ENCODE assay signal across 20 cellular contexts in genomic region chr12:60398547-60398946, GRCh38.
DNase-seq lines count a peak whose midpoint lies in the region; ATAC-seq, FAIRE-seq and TF ChIP-seq lines count a peak whose summit lies in the region.
"Had no signal": no experiment of that assay in that cellular context is flagged by ENCODE, and none has a peak within 500 bp of the region (broad histone marks: within the 10 kb centered on the region; RNA-seq: fewer than 3 reads in every experiment).

No MANE protein-coding gene starts in this region.

- intact Hi-C loops in MCF 10A (cut with micrococcal nuclease) = no loop called here
- intact Hi-C loops in mammary epithelial cell (cut with micrococcal nuclease) = no loop called here

- H3K4me1 Mint-ChIP-seq in MCF 10A (ENCODE audit: insufficient read depth, unreplicated experiment) = peaks cover 12% of the 10 kb centered on the region
- H3K4me1 Mint-ChIP-seq: CD8-positive, alpha-beta memory T cell had no signal

- H2AFZ ChIP-seq in mammary epithelial cell (ENCODE audit: low read depth, low read length) = no peak overlapping the region

- H3K27ac ChIP-seq in mammary epithelial cell (ENCODE audit: insufficient read depth, low read depth, low read length) = no peak overlapping the region
- H3K27ac ChIP-seq: 22Rv1, BLaER1, HL-60 had no signal

- no peak for TF ChIP-seq CTCF in MCF 10A (IDR thresholded peaks at IDR 0.05; ENCODE audit: unreplicated experiment)
- TF ChIP-seq CTCF in mammary epithelial cell (conservative IDR thresholded peaks at IDR 0.05 in 1 of 2, IDR thresholded peaks at IDR 0.05 in 1 of 2; ENCODE audit: extremely low read depth in 1 of 2, insufficient read depth in 1 of 2, low read depth in 1 of 2, low read length in 2 of 2) = no peak
- TF ChIP-seq CTCF in bronchial epithelial cell (IDR thresholded peaks at IDR 0.05; ENCODE audit: insufficient read depth, low read length, severe bottlenecking) = no peak

- no peaks in the 10 kb centered on the region for H3K36me3 ChIP-seq in mammary epithelial cell (ENCODE audit: insufficient read depth, low read length)
- H3K36me3 ChIP-seq in bronchial epithelial cell (ENCODE audit: control insufficient read depth, insufficient read depth, low read length) = no peaks in the 10 kb centered on the region
- H3K36me3 ChIP-seq: BLaER1, HAP-1 had no signal

- H3K27me3 Mint-ChIP-seq in MCF 10A (ENCODE audit: insufficient read depth, unreplicated experiment) = no peaks in the 10 kb centered on the region
- H3K27me3 Mint-ChIP-seq: CD8-positive, alpha-beta memory T cell had no signal

- 57% methylated on average over 1 of the region's 1 CpG for WGBS in mammary epithelial cell (ENCODE audit: low coverage, missing lambda C conversion rate)

- H3K4me3 Mint-ChIP-seq in MCF 10A (ENCODE audit: unreplicated experiment) = no peak overlapping the region
- H3K4me3 Mint-ChIP-seq: CD8-positive, alpha-beta memory T cell; HFFc6 had no signal

- no peaks in the 10 kb centered on the region for H3K79me2 ChIP-seq in mammary epithelial cell (ENCODE audit: insufficient read depth, low read length)

- H3K4me2 ChIP-seq in mammary epithelial cell (ENCODE audit: insufficient read depth, low read depth, low read length) = no peak overlapping the region
- H3K4me2 ChIP-seq: BLaER1 had no signal

- no peak for ATAC-seq in stimulated activated naive CD8-positive, alpha-beta T cell treated with anti-CD3 and anti-CD28 coated beads, Interleukin-15, Interleukin-2, amounts not matched to agents 100 U/mL and 50 U/mL, for 24 hours

- no peak for FAIRE-seq in bronchial epithelial cell (lab: Jason Lieb, UNC)
- FAIRE-seq: GM12891 had no signal

- H3K4me1 ChIP-seq in mammary epithelial cell (ENCODE audit: insufficient read depth, low read length) = peaks cover 13% of the 10 kb centered on the region
- H3K4me1 ChIP-seq: BLaER1, Caco-2, HAP-1 had no signal

- no peaks in the 10 kb centered on the region for H3K9me3 ChIP-seq in mammary epithelial cell (replicated peaks; ENCODE audit: insufficient read depth, low read length)
- H3K9me3 ChIP-seq: BLaER1, Caco-2, HAP-1 had no signal

- no peaks in the 10 kb centered on the region for H3K9me3 Mint-ChIP-seq in MCF 10A (ENCODE audit: unreplicated experiment)
- H3K9me3 Mint-ChIP-seq: HFFc6 had no signal

- POLR2A ChIA-PET in MCF 10A (lab: Yijun Ruan, JAX) = interaction anchor here (0.6 kb wide), 1 partner anchor 33 kb away, joined by 4 read pairs; no protein-coding TSS in a partner anchor

- in situ Hi-C loops in mammary epithelial cell (cut with MboI; ENCODE audit: low sequenced_read_pairs in 2 of 2) = no loop called here

- dilution Hi-C loops in mammary epithelial cell (cut with HindIII; ENCODE audit: low sequenced_read_pairs) = no loop called here

- H4K20me1 ChIP-seq in mammary epithelial cell (ENCODE audit: insufficient read depth, low read length) = no peaks in the 10 kb centered on the region
- H4K20me1 ChIP-seq: BLaER1 had no signal

- H3K36me3 Mint-ChIP-seq in MCF 10A (ENCODE audit: insufficient read depth, unreplicated experiment) = no peaks in the 10 kb centered on the region
- H3K36me3 Mint-ChIP-seq: CD8-positive, alpha-beta memory T cell had no signal

- BruUV-seq in MCF 10A (replicated peaks; lab: Mats Ljungman, UMichigan) (no TSS peak), mammary epithelial cell (replicated peaks; lab: Mats Ljungman, UMichigan) (no TSS peak)

- no peak overlapping the region for H3K27ac Mint-ChIP-seq in MCF 10A (ENCODE audit: low read depth, unreplicated experiment)
- H3K27ac Mint-ChIP-seq: CD8-positive, alpha-beta memory T cell; HFFc6 had no signal

- H3K27me3 ChIP-seq in mammary epithelial cell (ENCODE audit: insufficient read depth, low read length) (no peaks in the 10 kb centered on the region), bronchial epithelial cell (ENCODE audit: control insufficient read depth, insufficient read depth, low read length) (no peaks in the 10 kb centered on the region)
- H3K27me3 ChIP-seq: BLaER1 had no signal

- CTCF ChIA-PET in MCF 10A (lab: Yijun Ruan, JAX) = interaction anchor here (0.7 kb wide), 1 partner anchor 52 kb away, joined by 4 read pairs; no protein-coding TSS in a partner anchor
- CTCF ChIA-PET in mammary epithelial cell (lab: Charles Lee; ENCODE audit: low non-redundant PET) = no interaction called here

- peak; percentile 11 for DNase-seq in MCF 10A (ENCODE audit: unreplicated experiment)
- DNase-seq in mammary epithelial cell = no peak
- peak; percentile 2 for DNase-seq in bronchial epithelial cell (ENCODE audit: low read depth)
- peak; percentile 74 for DNase-seq in iris pigment epithelial cell (ENCODE audit: low read depth)
- peak; percentile 5 for DNase-seq in skeletal muscle cell (ENCODE audit: low read depth)
- DNase-seq in stimulated activated naive CD8-positive, alpha-beta T cell treated with anti-CD3 and anti-CD28 coated beads, Interleukin-15, Interleukin-2, amounts not matched to agents 100 U/mL and 50 U/mL, for 24 hours = no peak
- no peak for DNase-seq in HuH-7 (ENCODE audit: low spot score)
- DNase-seq in activated gamma-delta T cell treated with Interleukin-2 at 50 U/mL for 16 hours = no peak
- DNase-seq: AML-193; Caco-2; CD8-positive, alpha-beta memory T cell; DND-41; GOT3; HFFc6; IMR-90 had no signal

- no peak overlapping the region for H3K4me3 ChIP-seq in mammary epithelial cell (replicated peaks in 1 of 3; ENCODE audit: insufficient read depth in 1 of 3, low read depth in 2 of 3, low read length in 3 of 3)
- no peak overlapping the region for H3K4me3 ChIP-seq in bronchial epithelial cell (ENCODE audit: low read depth, low read length)
- no peak overlapping the region for H3K4me3 ChIP-seq in skeletal muscle cell (ENCODE audit: low read depth, low read length)
- H3K4me3 ChIP-seq: BLaER1, HAP-1 had no signal

- H3K9ac ChIP-seq in mammary epithelial cell (ENCODE audit: insufficient read depth, low read length) = no peak overlapping the region
- H3K9ac ChIP-seq: BLaER1 had no signal

Comparison
In these comparisons a context has a peak if more than half of its experiments do, and no peak if none do; other contexts are left out.
1. DNase-seq: peak in MCF 10A (single experiment), bronchial epithelial cell (single experiment), iris pigment epithelial cell (single experiment) and skeletal muscle cell (single experiment); none in mammary epithelial cell (single experiment), stimulated activated naive CD8-positive, alpha-beta T cell treated with anti-CD3 and anti-CD28 coated beads, Interleukin-15, Interleukin-2, amounts not matched to agents 100 U/mL and 50 U/mL, for 24 hours (single experiment), HuH-7 (single experiment) and activated gamma-delta T cell treated with Interleukin-2 at 50 U/mL for 16 hours (single experiment).